Comparison of ENCODE assay signal across 18 cellular contexts in genomic region chr3:18989237-18989812, GRCh38.
A peak's percentile ranks its signal among the peaks of the same experiment; 100 is the strongest.
DNase-seq lines count a peak whose midpoint lies in the region; ATAC-seq and TF ChIP-seq lines count a peak whose summit lies in the region.
"Had no signal": no experiment of that assay in that cellular context is flagged by ENCODE, and none has a peak within 500 bp of the region (broad histone marks: within the 10 kb centered on the region; RNA-seq: fewer than 3 reads in every experiment).

No MANE protein-coding gene starts in this region.

- no peaks in the 10 kb centered on the region for H4K20me1 ChIP-seq in OCI-LY7 (ENCODE audit: insufficient read depth, low read length)
- H4K20me1 ChIP-seq: BLaER1 had no signal

- BruUV-seq in OCI-LY7 (replicated peaks; lab: Mats Ljungman, UMichigan): no TSS peak

- no peaks in the 10 kb centered on the region for H3K36me3 Mint-ChIP-seq in activated T-cell treated with anti-CD3 and anti-CD28 coated beads, Interleukin-2, amount 50 U/mL, for 72 hours (ENCODE audit: insufficient read depth in 2 of 2)
- no peaks in the 10 kb centered on the region for H3K36me3 Mint-ChIP-seq in stimulated activated naive CD8-positive, alpha-beta T cell treated with anti-CD3 and anti-CD28 coated beads, Interleukin-15, Interleukin-2, amounts not matched to agents 100 ng/mL and 50 ng/mL, for 24 hours (ENCODE audit: low read depth)
- H3K36me3 Mint-ChIP-seq: brain had no signal

- TF ChIP-seq CTCF in OCI-LY7 (conservative IDR thresholded peaks at IDR 0.05; ENCODE audit: low read length) (no peak), GM10266 (IDR thresholded peaks at IDR 0.05; ENCODE audit: control insufficient read depth, insufficient read depth, low read depth, missing control alignments) (no peak)

- no peaks in the 10 kb centered on the region for H3K79me2 ChIP-seq in OCI-LY7 (ENCODE audit: insufficient read depth, low read depth, low read length)

- intact Hi-C loops in OCI-LY7 (cut with micrococcal nuclease; ENCODE audit: unreplicated experiment): loop anchor here (2.0 to 10.0 kb wide), 3 partner anchors 137 to 865 kb away; no protein-coding TSS in a partner anchor

- DNase-seq in activated T-cell treated with anti-CD3 and anti-CD28 coated beads, Interleukin-2, amount 50 U/mL, for 72 hours: peak; percentile 18 to 37
- no peak for DNase-seq in activated T-cell treated with anti-CD3 and anti-CD28 coated beads for 4 hours
- DNase-seq in OCI-LY7 (ENCODE audit: low spot score): no peak
- DNase-seq in activated naive CD4-positive, alpha-beta T cell treated with anti-CD3 and anti-CD28 coated beads, Interleukin-2, amount 50 U/mL, for 16 hours: peak; percentile 14
- DNase-seq in GM10266 (ENCODE audit: extremely low spot score): no peak
- DNase-seq: activated CD4-positive, CD25-positive, alpha-beta regulatory T cell treated with anti-CD3 and anti-CD28 coated beads, Interleukin-2, amount 50 U/mL, for 72 hours; adrenal gland; left cardiac atrium; NCI-H1048; NCI-H187 treated with DMSO at 0.1 percent for 48 hours; NK-92 treated with Interleukin-12 subunit alpha and Interleukin-12 subunit beta, amount 100 ng/mL, for 24 hours had no signal

- CTCF ChIA-PET in OCI-LY7 (lab: Charles Lee; ENCODE audit: unreplicated experiment): no interaction called here

- H3K4me1 ChIP-seq in OCI-LY7 (ENCODE audit: insufficient read depth, low read length, poor library complexity, severe bottlenecking): no peaks in the 10 kb centered on the region
- H3K4me1 ChIP-seq: adrenal gland, BLaER1, prostate gland had no signal

- no peak overlapping the region for H3K27ac ChIP-seq in OCI-LY7 (ENCODE audit: low read depth, low read length, poor library complexity, severe bottlenecking)
- H3K27ac ChIP-seq: adrenal gland, BLaER1, prostate gland, suprapubic skin had no signal

- H3K4me3 Mint-ChIP-seq in activated T-cell treated with anti-CD3 and anti-CD28 coated beads, Interleukin-2, amount 50 U/mL, for 72 hours: peak overlapping the region; percentile 82 to 95
- H3K4me3 Mint-ChIP-seq in stimulated activated naive CD8-positive, alpha-beta T cell treated with anti-CD3 and anti-CD28 coated beads, Interleukin-15, Interleukin-2, amounts not matched to agents 100 ng/mL and 50 ng/mL, for 24 hours: peak overlapping the region; percentile 67

- H3K4me3 ChIP-seq in OCI-LY7 (ENCODE audit: low read depth, low read length, poor library complexity, severe bottlenecking): no peak overlapping the region
- H3K4me3 ChIP-seq: adrenal gland, BLaER1, prostate gland, suprapubic skin had no signal

- H3K4me2 ChIP-seq in OCI-LY7 (ENCODE audit: low read length): no peak overlapping the region
- H3K4me2 ChIP-seq: BLaER1 had no signal

- H3K9me3 ChIP-seq in OCI-LY7 (ENCODE audit: low read length): no peaks in the 10 kb centered on the region
- H3K9me3 ChIP-seq: adrenal gland, prostate gland, suprapubic skin had no signal

- no peaks in the 10 kb centered on the region for H3K27me3 Mint-ChIP-seq in activated T-cell treated with anti-CD3 and anti-CD28 coated beads, Interleukin-2, amount 50 U/mL, for 72 hours (ENCODE audit: low read depth)
- H3K27me3 Mint-ChIP-seq in stimulated activated naive CD8-positive, alpha-beta T cell treated with anti-CD3 and anti-CD28 coated beads, Interleukin-15, Interleukin-2, amounts not matched to agents 100 ng/mL and 50 ng/mL, for 24 hours: peaks cover 16% of the 10 kb centered on the region

- H3K9me2 ChIP-seq in OCI-LY7 (ENCODE audit: insufficient read depth, low read length): no peaks in the 10 kb centered on the region

- H3K4me1 Mint-ChIP-seq in activated T-cell treated with anti-CD3 and anti-CD28 coated beads, Interleukin-2, amount 50 U/mL, for 72 hours (ENCODE audit: low read depth): peaks cover 36% of the 10 kb centered on the region
- peaks cover 23% of the 10 kb centered on the region for H3K4me1 Mint-ChIP-seq in stimulated activated naive CD8-positive, alpha-beta T cell treated with anti-CD3 and anti-CD28 coated beads, Interleukin-15, Interleukin-2, amounts not matched to agents 100 ng/mL and 50 ng/mL, for 24 hours (ENCODE audit: low read depth)

- peak; percentile 91 to 92 for ATAC-seq in activated T-cell treated with anti-CD3 and anti-CD28 coated beads, Interleukin-2, amount 50 U/mL, for 72 hours (replicated peaks in 1 of 2)
- no peak for ATAC-seq in HG03521 (IDR thresholded peaks at IDR 0.05; ENCODE audit: unreplicated experiment)
- ATAC-seq: HCT116 had no signal

- peak overlapping the region; percentile 70 for H2AFZ ChIP-seq in OCI-LY7 (ENCODE audit: low read length)

- no peaks in the 10 kb centered on the region for H3K36me3 ChIP-seq in OCI-LY7 (ENCODE audit: insufficient read depth, low read length)
- H3K36me3 ChIP-seq: adrenal gland, BLaER1, prostate gland, suprapubic skin had no signal

- POLR2A ChIA-PET in OCI-LY7 (lab: Charles Lee): interaction anchor here (0.9 kb wide), 1 partner anchor 430 kb away, joined by 4 read pairs; no protein-coding TSS in a partner anchor

- H3K27ac Mint-ChIP-seq in activated T-cell treated with anti-CD3 and anti-CD28 coated beads, Interleukin-2, amount 50 U/mL, for 72 hours: peak overlapping the region; percentile 95
- H3K27ac Mint-ChIP-seq in stimulated activated naive CD8-positive, alpha-beta T cell treated with anti-CD3 and anti-CD28 coated beads, Interleukin-15, Interleukin-2, amounts not matched to agents 100 ng/mL and 50 ng/mL, for 24 hours: peak overlapping the region; percentile 36

- no peaks in the 10 kb centered on the region for H3K9me3 Mint-ChIP-seq in activated T-cell treated with anti-CD3 and anti-CD28 coated beads, Interleukin-2, amount 50 U/mL, for 72 hours
- H3K9me3 Mint-ChIP-seq in stimulated activated naive CD8-positive, alpha-beta T cell treated with anti-CD3 and anti-CD28 coated beads, Interleukin-15, Interleukin-2, amounts not matched to agents 100 ng/mL and 50 ng/mL, for 24 hours: no peaks in the 10 kb centered on the region
- H3K9me3 Mint-ChIP-seq: brain had no signal

Comparison
In these comparisons a context has a peak if more than half of its experiments do, and no peak if none do; other contexts are left out.
1. DNase-seq: peak in activated T-cell treated with anti-CD3 and anti-CD28 coated beads, Interleukin-2, amount 50 U/mL, for 72 hours (2 of 2) and activated naive CD4-positive, alpha-beta T cell treated with anti-CD3 and anti-CD28 coated beads, Interleukin-2, amount 50 U/mL, for 16 hours (single experiment); none in activated T-cell treated with anti-CD3 and anti-CD28 coated beads for 4 hours (single experiment), OCI-LY7 (single experiment) and GM10266 (single experiment).